In the genomic region with DNA sequence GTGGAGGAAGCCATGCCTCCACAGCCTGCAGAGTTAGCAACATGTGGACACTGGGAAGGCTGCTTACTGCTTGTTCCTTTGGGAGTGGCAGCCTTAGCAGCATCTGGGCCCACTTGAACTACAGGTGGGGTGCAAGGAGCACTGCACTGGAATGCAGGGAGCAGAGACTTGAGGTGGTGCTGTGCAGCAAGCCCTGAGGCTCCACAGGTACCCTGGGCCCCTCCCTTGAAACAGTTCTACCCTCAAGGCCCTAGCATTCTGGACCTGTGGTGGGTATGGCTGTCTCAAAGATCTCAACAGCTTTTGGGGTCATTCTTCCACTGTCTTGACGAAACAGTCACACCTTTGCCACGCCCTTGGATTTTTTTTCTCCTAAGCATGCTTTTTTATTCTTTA, we compare ENCODE assay signal across 20 cellular contexts.
"Had no signal": no experiment of that assay in that cellular context is flagged by ENCODE, and none has a peak within 500 bp of the region (broad histone marks: within the 10 kb centered on the region; RNA-seq: fewer than 3 reads in every experiment).

No MANE protein-coding gene starts in this region.

- H3K4me2 ChIP-seq: neural progenitor cell had no signal

- H3K27ac ChIP-seq: ascending aorta, breast epithelium, neural progenitor cell, ovary, thyroid gland, vagina had no signal

- H3K9me3 ChIP-seq: ascending aorta, breast epithelium, gastrocnemius medialis, ovary, sigmoid colon, thyroid gland, vagina had no signal

- H3K4me1 Mint-ChIP-seq: activated CD8-positive, alpha-beta memory T cell treated with anti-CD3 and anti-CD28 coated beads, Interleukin-2, amount 10 ng/mL, durations not matched to agents 7 days and 5 days had no signal

- H3K9ac ChIP-seq: neural progenitor cell had no signal

- H3K4me3 ChIP-seq: ascending aorta, breast epithelium, gastrocnemius medialis, neural progenitor cell, ovary, sigmoid colon, thyroid gland, vagina had no signal

- ATAC-seq: activated CD8-positive, alpha-beta memory T cell treated with anti-CD3 and anti-CD28 coated beads, Interleukin-2, amount 10 ng/mL, durations not matched to agents 7 days and 5 days; activated naive CD8-positive, alpha-beta T cell treated with anti-CD3 and anti-CD28 coated beads, Interleukin-2, amount 50 U/mL, for 24 hours; gastrocnemius medialis; stimulated activated memory B cell treated with anti-CD40 and anti-IgM and Interleukin-4, amounts not matched to agents 10 μg/mL and 1 μg/mL and 100 μg/mL, for 72 hours had no signal

- H2AFZ ChIP-seq: neural progenitor cell had no signal

- DNase-seq: activated CD4-positive, alpha-beta memory T cell treated with anti-CD3 and anti-CD28 coated beads for 36 hours; activated CD4-positive, CD25-positive, alpha-beta regulatory T cell treated with anti-CD3 and anti-CD28 coated beads, Interleukin-2, amount 50 U/mL, for 72 hours; activated CD8-positive, alpha-beta memory T cell treated with anti-CD3 and anti-CD28 coated beads, Interleukin-2, amount 10 ng/mL, durations not matched to agents 7 days and 5 days; activated naive CD4-positive, alpha-beta T cell treated with anti-CD3 and anti-CD28 coated beads for 36 hours; activated naive CD8-positive, alpha-beta T cell treated with anti-CD3 and anti-CD28 coated beads, Interleukin-2, amount 50 U/mL, for 24 hours; activated T-cell treated with anti-CD3 and anti-CD28 coated beads, Interleukin-2, amount 50 U/mL, for 1 hour; gastrocnemius medialis; ovary; sigmoid colon; stimulated activated CD4-positive, alpha-beta T cell treated with anti-CD3 and anti-CD28 coated beads, Interleukin-12 subunit alpha, Interleukin-12 subunit beta, amount 100 ng/mL, for 4 hours; stimulated activated CD4-positive, alpha-beta T cell treated with anti-CD3 and anti-CD28 coated beads, Interleukin-2, amount 100 ng/mL, for 24 hours; T-helper 1 cell; T1000; thyroid gland had no signal

- H3K36me3 ChIP-seq: ascending aorta, breast epithelium, gastrocnemius medialis, neural progenitor cell, ovary, thyroid gland, vagina had no signal

- H3K9me3 Mint-ChIP-seq: activated CD4-positive, alpha-beta memory T cell treated with anti-CD3 and anti-CD28 coated beads for 36 hours; activated naive CD4-positive, alpha-beta T cell treated with anti-CD3 and anti-CD28 coated beads for 36 hours; activated naive CD8-positive, alpha-beta T cell treated with anti-CD3 and anti-CD28 coated beads, Interleukin-2, amount 50 U/mL, for 24 hours; activated T-helper 2 cell treated with anti-CD3 and anti-CD28 coated beads, Interferon-gamma antibody, Interleukin-2, Interleukin-4, amounts not matched to agents 10 μg/mL and 5 μg/mL and 100 μg/mL, durations not matched to agents 14 hours and 24 hours and 36 hours; stimulated activated memory B cell treated with anti-CD40 and anti-IgM and Interleukin-4, amounts not matched to agents 10 μg/mL and 1 μg/mL and 100 μg/mL, for 72 hours had no signal

- H3K27me3 ChIP-seq: ascending aorta, breast epithelium, gastrocnemius medialis, neural progenitor cell, ovary, sigmoid colon, thyroid gland, vagina had no signal

- H3K4me1 ChIP-seq: breast epithelium, neural progenitor cell had no signal

- H3K4me3 Mint-ChIP-seq: activated CD4-positive, alpha-beta memory T cell treated with anti-CD3 and anti-CD28 coated beads for 36 hours; activated CD8-positive, alpha-beta memory T cell treated with anti-CD3 and anti-CD28 coated beads, Interleukin-2, amount 10 ng/mL, durations not matched to agents 7 days and 5 days; activated naive CD4-positive, alpha-beta T cell treated with anti-CD3 and anti-CD28 coated beads for 36 hours; activated naive CD8-positive, alpha-beta T cell treated with anti-CD3 and anti-CD28 coated beads, Interleukin-2, amount 50 U/mL, for 24 hours; neural progenitor cell; stimulated activated memory B cell treated with anti-CD40 and anti-IgM and Interleukin-4, amounts not matched to agents 10 μg/mL and 1 μg/mL and 100 μg/mL, for 72 hours had no signal

- H3K27ac Mint-ChIP-seq: activated CD4-positive, alpha-beta memory T cell treated with anti-CD3 and anti-CD28 coated beads for 36 hours; activated CD8-positive, alpha-beta memory T cell treated with anti-CD3 and anti-CD28 coated beads, Interleukin-2, amount 10 ng/mL, durations not matched to agents 7 days and 5 days; activated naive CD4-positive, alpha-beta T cell treated with anti-CD3 and anti-CD28 coated beads for 36 hours; activated naive CD8-positive, alpha-beta T cell treated with anti-CD3 and anti-CD28 coated beads, Interleukin-2, amount 50 U/mL, for 24 hours; activated T-helper 2 cell treated with anti-CD3 and anti-CD28 coated beads, Interferon-gamma antibody, Interleukin-2, Interleukin-4, amounts not matched to agents 10 μg/mL and 5 μg/mL and 100 μg/mL, durations not matched to agents 14 hours and 24 hours and 36 hours; neural progenitor cell; stimulated activated memory B cell treated with anti-CD40 and anti-IgM and Interleukin-4, amounts not matched to agents 10 μg/mL and 1 μg/mL and 100 μg/mL, for 72 hours had no signal
